Comparison of ENCODE assay signal across 18 cellular contexts in the genomic region with DNA sequence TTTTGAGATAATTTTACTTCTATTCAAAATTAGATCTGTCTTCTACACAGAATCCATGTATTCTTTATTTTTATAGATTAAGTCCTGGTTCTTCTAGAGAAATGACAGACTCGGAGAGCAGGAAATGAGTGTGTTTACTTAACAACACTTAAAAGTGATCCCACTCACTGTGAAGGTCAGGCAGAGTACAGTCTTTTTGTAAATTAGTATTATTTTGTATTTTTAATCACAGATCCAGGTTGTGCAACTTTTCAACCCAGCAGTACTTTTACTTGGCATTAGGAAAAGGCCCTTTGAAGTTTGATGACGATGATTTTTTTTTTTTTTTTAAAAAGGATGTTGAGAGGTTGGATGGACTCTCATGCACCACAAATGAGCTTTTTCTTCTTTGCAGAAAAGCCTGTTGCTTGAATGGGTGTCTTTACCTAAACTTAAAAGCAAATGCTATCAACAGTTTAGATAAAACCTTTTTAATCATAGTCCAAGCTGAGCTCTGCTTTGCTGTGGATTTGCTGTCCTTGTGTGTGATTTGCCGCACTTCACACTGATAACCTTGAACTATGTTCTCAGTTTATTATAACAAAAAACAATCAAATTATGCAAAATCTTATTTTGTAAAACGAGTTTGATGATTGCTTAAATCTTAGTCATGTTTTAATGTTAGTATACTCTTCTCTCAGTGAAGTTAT.
"Had no signal": no experiment of that assay in that cellular context is flagged by ENCODE, and none has a peak within 500 bp of the region (broad histone marks: within the 10 kb centered on the region; RNA-seq: fewer than 3 reads in every experiment).

No MANE protein-coding gene starts in this region.

- H3K27me3 ChIP-seq: right lobe of liver, spleen, testis, uterus had no signal

- H3K4me1 ChIP-seq: left ventricle myocardium inferior, right lobe of liver, spleen, testis, uterus had no signal

- H3K27ac ChIP-seq: left ventricle myocardium inferior, right lobe of liver, spleen, testis, uterus had no signal

- ATAC-seq: natural killer cell, right lobe of liver had no signal

- H3K9me3 ChIP-seq: left ventricle myocardium inferior, right lobe of liver, testis, uterus had no signal

- H3K36me3 ChIP-seq: left ventricle myocardium inferior, right lobe of liver, spleen, uterus had no signal

- H3K4me3 ChIP-seq: left ventricle myocardium inferior, right lobe of liver, spleen, testis, uterus had no signal

- DNase-seq: activated CD4-positive, alpha-beta T cell treated with anti-CD3 and anti-CD28 coated beads for 1 hour; activated naive CD8-positive, alpha-beta T cell treated with anti-CD3 and anti-CD28 coated beads for 36 hours; activated T-cell treated with anti-CD3 and anti-CD28 coated beads, Interleukin-2, amount 50 U/mL, for 1 hour; amniotic stem cell; effector CD4-positive, alpha-beta T cell; glutamatergic neuron; hippocampal formation; left ventricle myocardium inferior; natural killer cell; posterior cingulate gyrus; right lobe of liver; spleen; stimulated activated CD4-positive, alpha-beta T cell treated with anti-CD3 and anti-CD28 coated beads, Interleukin-4, amount 100 ng/mL, for 1 hour; stimulated activated naive CD4-positive, alpha-beta T cell; T-helper 1 cell; testis; trophoblast cell; uterus had no signal
